ENCODE assay signal across 24 cellular contexts in the genomic region with DNA sequence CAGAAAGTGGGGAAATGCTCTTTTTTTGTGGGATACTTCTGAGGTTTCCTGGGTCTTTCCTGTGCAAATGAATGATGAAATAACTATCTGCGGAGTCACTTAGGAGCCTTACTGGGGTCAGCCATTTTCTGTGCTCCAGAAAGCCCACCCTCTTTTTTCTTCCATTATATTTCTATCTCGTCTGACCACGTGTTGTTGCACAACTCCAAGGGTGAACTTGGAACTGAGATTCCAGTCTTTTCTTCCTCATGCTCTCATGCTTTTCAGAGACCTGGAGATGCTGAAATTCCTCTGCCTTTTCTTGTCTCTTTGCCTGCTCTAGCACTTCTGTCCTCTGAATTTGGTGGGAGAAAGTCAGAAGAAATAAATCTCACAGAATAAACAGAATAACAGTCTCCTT. TPM values are rescaled to one million over a fixed set of nuclear protein-coding genes. Genes with fewer than 3 reads are reported as not detected.
DNase-seq lines count a peak whose midpoint lies in the region; ATAC-seq, FAIRE-seq and TF ChIP-seq lines count a peak whose summit lies in the region.
"Had no signal": no experiment of that assay in that cellular context is flagged by ENCODE, and none has a peak within 500 bp of the region (broad histone marks: within the 10 kb centered on the region; RNA-seq: fewer than 3 reads in every experiment).

No MANE protein-coding gene starts in this region.

- H3K9me3 ChIP-seq in HepG2 (ENCODE audit: low read length) (no peaks in the 10 kb centered on the region), right lobe of liver (no peaks in the 10 kb centered on the region), hepatocyte (ENCODE audit: low read depth) (no peaks in the 10 kb centered on the region), smooth muscle cell (replicated peaks; ENCODE audit: low read depth) (no peaks in the 10 kb centered on the region)
- H3K9me3 ChIP-seq: A549, Caco-2 had no signal

- in situ Hi-C loops in HepG2 (cut with HindIII; ENCODE audit: extremely low pct_ligation_motif_present, low pct_unique_long_range_greater_than_20kb): loop anchor here (5.0 kb wide), 1 partner anchor 105 kb away; no protein-coding TSS in a partner anchor

- 19% methylated on average over 3 of the region's 3 CpGs for WGBS in HepG2 (ENCODE audit: low lambda C conversion rate)
- 24% methylated on average over 3 of the region's 3 CpGs for WGBS in right lobe of liver (ENCODE audit: insufficient coverage, low coverage, low lambda C conversion rate, missing lambda C conversion rate)
- 52% methylated on average over 3 of the region's 3 CpGs for WGBS in hepatocyte (ENCODE audit: low lambda C conversion rate, missing lambda C conversion rate)
- 58% methylated on average over 3 of the region's 3 CpGs for WGBS in smooth muscle cell (ENCODE audit: low lambda C conversion rate)

- no TSS peak for BruUV-seq in HepG2 (replicated peaks; lab: Mats Ljungman, UMichigan)

- H3K9me2 ChIP-seq in hepatocyte (replicated peaks; ENCODE audit: insufficient read depth): no peaks in the 10 kb centered on the region

- H4K20me1 ChIP-seq in HepG2 (ENCODE audit: insufficient read depth, low read length) (no peaks in the 10 kb centered on the region), hepatocyte (ENCODE audit: insufficient read depth, poor library complexity, severe bottlenecking) (no peaks in the 10 kb centered on the region), smooth muscle cell (ENCODE audit: low read depth) (no peaks in the 10 kb centered on the region)

- no peak overlapping the region for H3K4me3 Mint-ChIP-seq in type B pancreatic cell
- H3K4me3 Mint-ChIP-seq: CD4-positive, CD25-positive, alpha-beta regulatory T cell; CD8-positive, alpha-beta T cell; H9 had no signal

- no peak overlapping the region for H3K4me2 ChIP-seq in HepG2 (ENCODE audit: low read depth, low read length)
- H3K4me2 ChIP-seq in hepatocyte: no peak overlapping the region
- H3K4me2 ChIP-seq in smooth muscle cell: peak overlapping the region; percentile 22
- H3K4me2 ChIP-seq: A549 had no signal

- H3K4me1 Mint-ChIP-seq in type B pancreatic cell (ENCODE audit: unreplicated experiment): no peaks in the 10 kb centered on the region
- H3K4me1 Mint-ChIP-seq: CD4-positive, CD25-positive, alpha-beta regulatory T cell had no signal

- no peak for TF ChIP-seq RAD21 in HepG2 (CRISPR knock-in tag; IDR thresholded peaks at IDR 0.05)

- no peak for ATAC-seq in HepG2
- no peak for ATAC-seq in right lobe of liver
- ATAC-seq: A549; CD8-positive, alpha-beta T cell; HCT116 had no signal

- H3K4me3 ChIP-seq in HepG2 (replicated peaks in 1 of 3; ENCODE audit: insufficient read depth in 1 of 3, low read depth in 2 of 3, low read length in 3 of 3): no peak overlapping the region
- H3K4me3 ChIP-seq in right lobe of liver: no peak overlapping the region
- H3K4me3 ChIP-seq in hepatocyte: no peak overlapping the region
- no peak overlapping the region for H3K4me3 ChIP-seq in smooth muscle cell
- H3K4me3 ChIP-seq: A549 had no signal

- FAIRE-seq in HepG2 (lab: Jason Lieb, UNC): no peak
- FAIRE-seq: A549, G401.6, GM12892, GM19239 had no signal

- H3K36me3 ChIP-seq in HepG2 (replicated peaks in 1 of 2; ENCODE audit: control insufficient read depth in 1 of 2, insufficient read depth in 2 of 2, low read length in 2 of 2): no peaks in the 10 kb centered on the region
- H3K36me3 ChIP-seq in right lobe of liver: no peaks in the 10 kb centered on the region
- no peaks in the 10 kb centered on the region for H3K36me3 ChIP-seq in hepatocyte (replicated peaks; ENCODE audit: insufficient read depth, low read depth)
- no peaks in the 10 kb centered on the region for H3K36me3 ChIP-seq in smooth muscle cell (ENCODE audit: low read depth)

- POLR2A ChIA-PET in HepG2 (lab: Yijun Ruan, JAX): no interaction called here

- TF ChIP-seq POLR2A in HepG2 (IDR thresholded peaks at IDR 0.05; ENCODE audit: insufficient read depth in 1 of 2, low read depth in 2 of 2, low read length in 2 of 2) (no peak), right lobe of liver (IDR thresholded peaks at IDR 0.05) (no peak)

- no peaks in the 10 kb centered on the region for H3K27me3 ChIP-seq in HepG2 (ENCODE audit: control insufficient read depth in 1 of 2, insufficient read depth in 2 of 2, low read length in 2 of 2)
- no peaks in the 10 kb centered on the region for H3K27me3 ChIP-seq in right lobe of liver
- H3K27me3 ChIP-seq in hepatocyte: no peaks in the 10 kb centered on the region
- no peaks in the 10 kb centered on the region for H3K27me3 ChIP-seq in smooth muscle cell (ENCODE audit: low read depth)

- DNase-seq in HepG2 (ENCODE audit: low spot score): no peak
- no peak for DNase-seq in right lobe of liver
- DNase-seq in amniotic epithelial cell (ENCODE audit: low read depth): peak; percentile 34
- no peak for DNase-seq in hepatocyte (ENCODE audit: low spot score)
- no peak for DNase-seq in smooth muscle cell (lab: John Stamatoyannopoulos, UW; ENCODE audit: unreplicated experiment)
- no peak for DNase-seq in stimulated activated CD4-positive, alpha-beta T cell treated with anti-CD3 and anti-CD28 coated beads, Interleukin-1b, Interleukin-23, amount 100 ng/mL, for 48 hours
- no peak for DNase-seq in type B pancreatic cell (ENCODE audit: extremely low spot score, unreplicated experiment)
- no peak for DNase-seq in posterior cingulate gyrus
- DNase-seq: 8988T; ACHN; Caco-2; CD4-positive, CD25-positive, alpha-beta regulatory T cell; CD8-positive, alpha-beta T cell; DMS153; DND-41; GOT3; H9 had no signal

- H3K79me2 ChIP-seq in HepG2 (ENCODE audit: insufficient read depth, low read length): no peaks in the 10 kb centered on the region
- H3K79me2 ChIP-seq in hepatocyte: no peaks in the 10 kb centered on the region
- H3K79me2 ChIP-seq in smooth muscle cell (ENCODE audit: low read depth): no peaks in the 10 kb centered on the region

- CTCF ChIA-PET in HepG2 (lab: Yijun Ruan, JAX; ENCODE audit: low intra/inter-chr PET ratio, low total read pairs): no interaction called here

- no peaks in the 10 kb centered on the region for H3K36me3 Mint-ChIP-seq in type B pancreatic cell
- H3K36me3 Mint-ChIP-seq: CD4-positive, CD25-positive, alpha-beta regulatory T cell; CD8-positive, alpha-beta T cell had no signal

- H3F3A ChIP-seq in smooth muscle cell (ENCODE audit: low read depth): no peaks in the 10 kb centered on the region

- H2AFZ ChIP-seq in HepG2 (ENCODE audit: low read length) (no peak overlapping the region), hepatocyte (no peak overlapping the region), smooth muscle cell (ENCODE audit: low read depth) (peak overlapping the region; percentile 81)

- no peak overlapping the region for H3K27ac ChIP-seq in HepG2 (ENCODE audit: extremely low read length, insufficient read depth, low read length)
- no peak overlapping the region for H3K27ac ChIP-seq in right lobe of liver
- peak overlapping the region; percentile 41 for H3K27ac ChIP-seq in hepatocyte
- no peak overlapping the region for H3K27ac ChIP-seq in smooth muscle cell (ENCODE audit: low read depth)
- H3K27ac ChIP-seq: C4-2B had no signal

- intact Hi-C loops in HepG2 (cut with micrococcal nuclease; ENCODE audit: unreplicated experiment): no loop called here
- intact Hi-C loops in right lobe of liver (cut with DNase I): loop anchor here in 1 of 2 donors (5.0 kb wide), 1 partner anchor 105 kb away; no protein-coding TSS in a partner anchor
- intact Hi-C loops in posterior cingulate gyrus (cut with DNase I): no loop called here

- no peak for TF ChIP-seq CTCF in HepG2 (CRISPR knock-in tag; IDR thresholded peaks at IDR 0.05)
- TF ChIP-seq CTCF in right lobe of liver (IDR thresholded peaks at IDR 0.05): no peak
- no peak for TF ChIP-seq CTCF in hepatocyte (IDR thresholded peaks at IDR 0.05; ENCODE audit: poor library complexity)
- TF ChIP-seq CTCF in smooth muscle cell (IDR thresholded peaks at IDR 0.05; ENCODE audit: borderline replicate concordance, insufficient read depth, poor library complexity, severe bottlenecking): no peak
- no peak for TF ChIP-seq CTCF in type B pancreatic cell (conservative IDR thresholded peaks at IDR 0.05)

- H3K27ac Mint-ChIP-seq in type B pancreatic cell: no peak overlapping the region
- H3K27ac Mint-ChIP-seq: CD4-positive, CD25-positive, alpha-beta regulatory T cell; CD8-positive, alpha-beta T cell had no signal

- TF ChIP-seq EP300 in HepG2 (IDR thresholded peaks at IDR 0.05; ENCODE audit: low read depth in 2 of 2, low read length in 2 of 2) (no peak), HepG2 (CRISPR knock-in tag; IDR thresholded peaks at IDR 0.05; ENCODE audit: borderline replicate concordance) (no peak)

- H3K9ac ChIP-seq in HepG2 (ENCODE audit: insufficient read depth, low read depth, low read length) (no peak overlapping the region), smooth muscle cell (ENCODE audit: low read depth) (no peak overlapping the region)

- H3K27me3 Mint-ChIP-seq in type B pancreatic cell: no peaks in the 10 kb centered on the region

- H3K4me1 ChIP-seq in HepG2 (ENCODE audit: insufficient read depth, low read length) (peaks cover 23% of the 10 kb centered on the region), right lobe of liver (no peaks in the 10 kb centered on the region), hepatocyte (ENCODE audit: insufficient read depth) (peaks cover 8% of the 10 kb centered on the region), smooth muscle cell (ENCODE audit: low read depth) (peaks cover 6% of the 10 kb centered on the region)
- H3K4me1 ChIP-seq: Caco-2 had no signal

- no peaks in the 10 kb centered on the region for H3K9me3 Mint-ChIP-seq in type B pancreatic cell
- H3K9me3 Mint-ChIP-seq: CD4-positive, CD25-positive, alpha-beta regulatory T cell; CD8-positive, alpha-beta T cell; H9 had no signal

RNA-seq across cellular contexts. Expression of a gene that starts 4.8 kb away (rescaled TPM):
- total RNA-seq in HepG2 (2016; rRNA removed; fragmentation: Illumina TruSeq; extraction: Trizol): not detected in 2 replicates
- not detected in 2 replicates for total RNA-seq in HepG2 (2016; cell fraction: cytosol; rRNA removed; fragmentation: Illumina TruSeq; extraction: Trizol; ENCODE audit: low read depth)
- not detected in 2 replicates for total RNA-seq in HepG2 (2016; cell fraction: insoluble cytoplasmic fraction; rRNA removed; fragmentation: Illumina TruSeq; extraction: Trizol)
- total RNA-seq in HepG2 (2016; cell fraction: membrane; rRNA removed; fragmentation: Illumina TruSeq; extraction: Trizol): not detected in 2 replicates
- not detected in 2 replicates for total RNA-seq in HepG2 (2016; cell fraction: nucleus; rRNA removed; fragmentation: Illumina TruSeq; extraction: Trizol)
- not detected in 2 replicates for polyA plus RNA-seq in HepG2 (2011; rRNA removed)
- not detected in 2 replicates for polyA plus RNA-seq in HepG2 (2011; cell fraction: cytosol; rRNA removed)
- polyA plus RNA-seq in HepG2 (2011; cell fraction: nucleus; rRNA removed): not detected in 2 replicates
- not detected in 2 replicates for polyA plus RNA-seq in HepG2 (2012)
- polyA plus RNA-seq in HepG2 (2016; cell fraction: cytosol; fragmentation: Illumina TruSeq; extraction: Trizol; ENCODE audit: low read depth): not detected in 2 replicates
- not detected in 2 replicates for polyA plus RNA-seq in HepG2 (2016; cell fraction: insoluble cytoplasmic fraction; fragmentation: Illumina TruSeq; extraction: Trizol; ENCODE audit: low read depth)
- not detected in 2 replicates for polyA plus RNA-seq in HepG2 (2016; cell fraction: membrane; fragmentation: Illumina TruSeq; extraction: Trizol; ENCODE audit: low read depth)
- polyA plus RNA-seq in HepG2 (2016; cell fraction: nucleus; fragmentation: Illumina TruSeq; extraction: Trizol; ENCODE audit: insufficient read depth, low read depth): not detected in 2 replicates
- polyA minus RNA-seq in HepG2 (2011; rRNA and poly(A)+ RNA removed; ENCODE audit: low replicate concordance): not detected in 2 replicates
- polyA minus RNA-seq in HepG2 (2011; cell fraction: cytosol; rRNA and poly(A)+ RNA removed): not detected in 2 replicates
- polyA minus RNA-seq in HepG2 (2011; cell fraction: nucleus; rRNA and poly(A)+ RNA removed): not detected in 2 replicates
- not detected for total RNA-seq in right lobe of liver
- total RNA-seq in hepatocyte: not detected in 2 replicates
- polyA plus RNA-seq in hepatocyte: not detected in 2 replicates
- total RNA-seq in smooth muscle cell: not detected in 2 replicates
- not detected in 2 replicates for polyA plus RNA-seq in smooth muscle cell
- not detected in 2 replicates for total RNA-seq in type B pancreatic cell (ENCODE audit: low replicate concordance)
- total RNA-seq: Caco-2; CD4-positive, CD25-positive, alpha-beta regulatory T cell; CD8-positive, alpha-beta T cell; H9 had no signal
- polyA plus RNA-seq: A549; BJ; CD4-positive, CD25-positive, alpha-beta regulatory T cell had no signal

RNA-seq across cellular contexts. Expression of a gene that starts 44.5 kb away (rescaled TPM):
- total RNA-seq in HepG2 (2016; rRNA removed; fragmentation: Illumina TruSeq; extraction: Trizol) (not detected in 2 replicates), right lobe of liver (not detected), hepatocyte (not detected in 2 replicates), smooth muscle cell (not detected in 2 replicates), type B pancreatic cell (ENCODE audit: low replicate concordance) (not detected in 2 replicates)
- not detected in 2 replicates for total RNA-seq in HepG2 (2016; cell fraction: cytosol; rRNA removed; fragmentation: Illumina TruSeq; extraction: Trizol; ENCODE audit: low read depth)
- not detected in 2 replicates for total RNA-seq in HepG2 (2016; cell fraction: insoluble cytoplasmic fraction; rRNA removed; fragmentation: Illumina TruSeq; extraction: Trizol)
- not detected in 2 replicates for total RNA-seq in HepG2 (2016; cell fraction: membrane; rRNA removed; fragmentation: Illumina TruSeq; extraction: Trizol)
- total RNA-seq in HepG2 (2016; cell fraction: nucleus; rRNA removed; fragmentation: Illumina TruSeq; extraction: Trizol): not detected in 2 replicates
- polyA plus RNA-seq in HepG2 (2011; rRNA removed) (not detected in 2 replicates), hepatocyte (not detected in 2 replicates), smooth muscle cell (0.34 TPM in 1 of 2 replicates, not detected in the other)
- polyA plus RNA-seq in HepG2 (2011; cell fraction: cytosol; rRNA removed): not detected in 2 replicates
- polyA plus RNA-seq in HepG2 (2011; cell fraction: nucleus; rRNA removed): not detected in 2 replicates
- not detected in 2 replicates for polyA plus RNA-seq in HepG2 (2012)
- polyA plus RNA-seq in HepG2 (2016; cell fraction: cytosol; fragmentation: Illumina TruSeq; extraction: Trizol; ENCODE audit: low read depth): not detected in 2 replicates
- polyA plus RNA-seq in HepG2 (2016; cell fraction: insoluble cytoplasmic fraction; fragmentation: Illumina TruSeq; extraction: Trizol; ENCODE audit: low read depth): not detected in 2 replicates
- not detected in 2 replicates for polyA plus RNA-seq in HepG2 (2016; cell fraction: membrane; fragmentation: Illumina TruSeq; extraction: Trizol; ENCODE audit: low read depth)
- polyA plus RNA-seq in HepG2 (2016; cell fraction: nucleus; fragmentation: Illumina TruSeq; extraction: Trizol; ENCODE audit: insufficient read depth, low read depth): not detected in 2 replicates
- not detected in 2 replicates for polyA minus RNA-seq in HepG2 (2011; rRNA and poly(A)+ RNA removed; ENCODE audit: low replicate concordance)
- polyA minus RNA-seq in HepG2 (2011; cell fraction: cytosol; rRNA and poly(A)+ RNA removed): not detected in 2 replicates
- polyA minus RNA-seq in HepG2 (2011; cell fraction: nucleus; rRNA and poly(A)+ RNA removed): not detected in 2 replicates
- total RNA-seq: Caco-2; CD4-positive, CD25-positive, alpha-beta regulatory T cell; CD8-positive, alpha-beta T cell; H9 had no signal
- polyA plus RNA-seq: A549; BJ; CD4-positive, CD25-positive, alpha-beta regulatory T cell had no signal

RNA-seq across cellular contexts. Expression of a gene that starts 47.2 kb away (rescaled TPM):
- total RNA-seq in HepG2 (2016; rRNA removed; fragmentation: Illumina TruSeq; extraction: Trizol) (not detected in 2 replicates), right lobe of liver (not detected), hepatocyte (not detected in 2 replicates), smooth muscle cell (not detected in 2 replicates), type B pancreatic cell (ENCODE audit: low replicate concordance) (not detected in 2 replicates)
- total RNA-seq in HepG2 (2016; cell fraction: cytosol; rRNA removed; fragmentation: Illumina TruSeq; extraction: Trizol; ENCODE audit: low read depth): not detected in 2 replicates
- total RNA-seq in HepG2 (2016; cell fraction: insoluble cytoplasmic fraction; rRNA removed; fragmentation: Illumina TruSeq; extraction: Trizol): not detected in 2 replicates
- not detected in 2 replicates for total RNA-seq in HepG2 (2016; cell fraction: membrane; rRNA removed; fragmentation: Illumina TruSeq; extraction: Trizol)
- total RNA-seq in HepG2 (2016; cell fraction: nucleus; rRNA removed; fragmentation: Illumina TruSeq; extraction: Trizol): not detected in 2 replicates
- polyA plus RNA-seq in HepG2 (2011; rRNA removed) (not detected in 2 replicates), hepatocyte (not detected in 2 replicates), smooth muscle cell (not detected in 2 replicates)
- polyA plus RNA-seq in HepG2 (2011; cell fraction: cytosol; rRNA removed): not detected in 2 replicates
- not detected in 2 replicates for polyA plus RNA-seq in HepG2 (2011; cell fraction: nucleus; rRNA removed)
- not detected in 2 replicates for polyA plus RNA-seq in HepG2 (2012)
- polyA plus RNA-seq in HepG2 (2016; cell fraction: cytosol; fragmentation: Illumina TruSeq; extraction: Trizol; ENCODE audit: low read depth): not detected in 2 replicates
- not detected in 2 replicates for polyA plus RNA-seq in HepG2 (2016; cell fraction: insoluble cytoplasmic fraction; fragmentation: Illumina TruSeq; extraction: Trizol; ENCODE audit: low read depth)
- not detected in 2 replicates for polyA plus RNA-seq in HepG2 (2016; cell fraction: membrane; fragmentation: Illumina TruSeq; extraction: Trizol; ENCODE audit: low read depth)
- polyA plus RNA-seq in HepG2 (2016; cell fraction: nucleus; fragmentation: Illumina TruSeq; extraction: Trizol; ENCODE audit: insufficient read depth, low read depth): not detected in 2 replicates
- not detected in 2 replicates for polyA minus RNA-seq in HepG2 (2011; rRNA and poly(A)+ RNA removed; ENCODE audit: low replicate concordance)
- not detected in 2 replicates for polyA minus RNA-seq in HepG2 (2011; cell fraction: cytosol; rRNA and poly(A)+ RNA removed)
- polyA minus RNA-seq in HepG2 (2011; cell fraction: nucleus; rRNA and poly(A)+ RNA removed): not detected in 2 replicates
- total RNA-seq: Caco-2; CD4-positive, CD25-positive, alpha-beta regulatory T cell; CD8-positive, alpha-beta T cell; H9 had no signal
- polyA plus RNA-seq: A549; BJ; CD4-positive, CD25-positive, alpha-beta regulatory T cell had no signal

RNA-seq across cellular contexts. Expression of a gene that starts 56.0 kb away (rescaled TPM):
- 1.7 and 2.3 TPM in 2 replicates for total RNA-seq in HepG2 (2016; rRNA removed; fragmentation: Illumina TruSeq; extraction: Trizol)
- 0.40 and 0.44 TPM in 2 replicates for total RNA-seq in HepG2 (2016; cell fraction: cytosol; rRNA removed; fragmentation: Illumina TruSeq; extraction: Trizol; ENCODE audit: low read depth)
- 1.7 and 2.5 TPM in 2 replicates for total RNA-seq in HepG2 (2016; cell fraction: insoluble cytoplasmic fraction; rRNA removed; fragmentation: Illumina TruSeq; extraction: Trizol)
- total RNA-seq in HepG2 (2016; cell fraction: membrane; rRNA removed; fragmentation: Illumina TruSeq; extraction: Trizol): 0.69 and 1.3 TPM in 2 replicates
- total RNA-seq in HepG2 (2016; cell fraction: nucleus; rRNA removed; fragmentation: Illumina TruSeq; extraction: Trizol): 2.8 and 4.0 TPM in 2 replicates
- 3.4 and 5.2 TPM in 2 replicates for polyA plus RNA-seq in HepG2 (2011; rRNA removed)
- 3.1 and 3.4 TPM in 2 replicates for polyA plus RNA-seq in HepG2 (2011; cell fraction: cytosol; rRNA removed)
- polyA plus RNA-seq in HepG2 (2011; cell fraction: nucleus; rRNA removed): 3.5 and 5.3 TPM in 2 replicates
- 2.3 and 10.9 TPM in 2 replicates for polyA plus RNA-seq in HepG2 (2012)
- 0.23 and 0.26 TPM in 2 replicates for polyA plus RNA-seq in HepG2 (2016; cell fraction: cytosol; fragmentation: Illumina TruSeq; extraction: Trizol; ENCODE audit: low read depth)
- 1.1 and 1.2 TPM in 2 replicates for polyA plus RNA-seq in HepG2 (2016; cell fraction: insoluble cytoplasmic fraction; fragmentation: Illumina TruSeq; extraction: Trizol; ENCODE audit: low read depth)
- polyA plus RNA-seq in HepG2 (2016; cell fraction: membrane; fragmentation: Illumina TruSeq; extraction: Trizol; ENCODE audit: low read depth): 0.42 and 0.55 TPM in 2 replicates
- 5.3 and 5.6 TPM in 2 replicates for polyA plus RNA-seq in HepG2 (2016; cell fraction: nucleus; fragmentation: Illumina TruSeq; extraction: Trizol; ENCODE audit: insufficient read depth, low read depth)
- polyA minus RNA-seq in HepG2 (2011; rRNA and poly(A)+ RNA removed; ENCODE audit: low replicate concordance): 17.4 TPM in 1 of 2 replicates, not detected in the other
- polyA minus RNA-seq in HepG2 (2011; cell fraction: cytosol; rRNA and poly(A)+ RNA removed): 2.5 and 2.8 TPM in 2 replicates
- polyA minus RNA-seq in HepG2 (2011; cell fraction: nucleus; rRNA and poly(A)+ RNA removed): 6.3 and 7.0 TPM in 2 replicates
- 10 to 100 TPM; 13.7 to 44.1 (median 16.8) TPM for total RNA-seq in right lobe of liver
- total RNA-seq in hepatocyte: 19.7 and 21.8 TPM in 2 replicates
- 13.8 and 15.5 TPM in 2 replicates for polyA plus RNA-seq in hepatocyte
- 5.0 and 7.2 TPM in 2 replicates for total RNA-seq in smooth muscle cell
- 3.5 and 4.5 TPM in 2 replicates for polyA plus RNA-seq in smooth muscle cell
- 6.4 and 20.5 TPM in 2 replicates for total RNA-seq in type B pancreatic cell (ENCODE audit: low replicate concordance)
- total RNA-seq: CD4-positive, CD25-positive, alpha-beta regulatory T cell; CD8-positive, alpha-beta T cell had no signal
- polyA plus RNA-seq: BJ; CD4-positive, CD25-positive, alpha-beta regulatory T cell had no signal
